ENCODE assay signal across 20 cellular contexts in genomic region chr10:24254180-24254579, GRCh38. TPM values are rescaled to one million over a fixed set of nuclear protein-coding genes. Genes with fewer than 3 reads are reported as not detected.
A peak's percentile ranks its signal among the peaks of the same experiment; 100 is the strongest.
DNase-seq lines count a peak whose midpoint lies in the region; ATAC-seq and TF ChIP-seq lines count a peak whose summit lies in the region.
"Had no signal": no experiment of that assay in that cellular context is flagged by ENCODE, and none has a peak within 500 bp of the region (broad histone marks: within the 10 kb centered on the region; RNA-seq: fewer than 3 reads in every experiment).

No MANE protein-coding gene starts in this region.

- TF ChIP-seq CTCF in HFF-Myc (IDR thresholded peaks at IDR 0.05; ENCODE audit: low read depth, low read length, missing control alignments), result no peak
- TF ChIP-seq CTCF in fibroblast of the aortic adventitia (IDR thresholded peaks at IDR 0.05; ENCODE audit: insufficient read depth, low read length), result no peak

- DNase-seq in HFF-Myc (ENCODE audit: extremely low read depth, low read depth) (peak; percentile 27), astrocyte of the hippocampus (ENCODE audit: low read depth, low spot score) (peak; percentile 71), fibroblast of the aortic adventitia (ENCODE audit: low read depth) (peak; percentile 71), H7 (no peak)
- no peak for DNase-seq in activated CD4-positive, CD25-positive, alpha-beta regulatory T cell treated with anti-CD3 and anti-CD28 coated beads, Interleukin-2, amount 50 U/mL, for 72 hours
- DNase-seq: activated CD4-positive, alpha-beta T cell treated with anti-CD3 and anti-CD28 coated beads, Interleukin-2, amount 50 U/mL, for 4 hours; activated naive CD8-positive, alpha-beta T cell treated with anti-CD3 and anti-CD28 coated beads for 36 hours; activated T-cell treated with anti-CD3 and anti-CD28 coated beads, Interleukin-2, amount 50 U/mL, for 1 hour; cerebellar nuclear complex; left lung; NCI-H1436 treated with DMSO at 0.1 percent for 48 hours; NCI-H446; posterior cingulate gyrus; SJCRH30; stimulated activated naive CD8-positive, alpha-beta T cell treated with anti-CD3 and anti-CD28 coated beads, Interleukin-15, amount 100 ng/mL, for 72 hours; T1000 had no signal

- no peaks in the 10 kb centered on the region for H3K27me3 ChIP-seq in H7 (ENCODE audit: control insufficient read depth, insufficient read depth, low read length)
- H3K27me3 ChIP-seq: left lung, SJCRH30 had no signal

- H3K4me3 ChIP-seq in HFF-Myc (replicated peaks; ENCODE audit: low read depth, low read length), result no peak overlapping the region
- no peak overlapping the region for H3K4me3 ChIP-seq in fibroblast of the aortic adventitia (ENCODE audit: low read depth, low read length)
- no peak overlapping the region for H3K4me3 ChIP-seq in skin epidermis
- H3K4me3 ChIP-seq in H7 (ENCODE audit: insufficient read depth, low read depth, low read length), result no peak overlapping the region
- H3K4me3 ChIP-seq: left lung, SJCRH30 had no signal

- H3K27ac ChIP-seq in skin epidermis, result peak overlapping the region in 13 of 21 experiments; percentile 5 to 88 (median 85)
- H3K27ac ChIP-seq: KMS-11, left lung, SJCRH30 had no signal

- H3K36me3 ChIP-seq in H7 (replicated peaks; ENCODE audit: control insufficient read depth, insufficient read depth, low read length), result no peaks in the 10 kb centered on the region
- H3K36me3 ChIP-seq: left lung had no signal

- ATAC-seq in GM19452 (IDR thresholded peaks at IDR 0.05; ENCODE audit: unreplicated experiment) (no peak), HG03196 (IDR thresholded peaks at IDR 0.05; ENCODE audit: unreplicated experiment) (no peak)
- ATAC-seq: left lung; stimulated activated naive CD8-positive, alpha-beta T cell treated with anti-CD3 and anti-CD28 coated beads, Interleukin-15, amount 100 ng/mL, for 72 hours had no signal

RNA-seq across cellular contexts. Expression of gene KIAA1217, which starts 45.2 kb away (rescaled TPM):
- total RNA-seq in fibroblast of the aortic adventitia (ENCODE audit: low replicate concordance), result 3.6 and 12.5 TPM in 2 replicates
- total RNA-seq in H7 (2014; rRNA removed; shearing (Covaris generic)), result 3.0 and 3.7 TPM in 2 replicates

Comparison
In these comparisons a context has a peak if more than half of its experiments do, and no peak if none do; other contexts are left out.
1. DNase-seq: peak in HFF-Myc (single experiment), astrocyte of the hippocampus (single experiment) and fibroblast of the aortic adventitia (single experiment); none in H7 (single experiment) and activated CD4-positive, CD25-positive, alpha-beta regulatory T cell treated with anti-CD3 and anti-CD28 coated beads, Interleukin-2, amount 50 U/mL, for 72 hours (single experiment).